ENCODE assay signal across 4 cellular contexts in genomic region chr21:31251686-31252085, GRCh38.
"Had no signal": no experiment of that assay in that cellular context is flagged by ENCODE, and none has a peak within 500 bp of the region (broad histone marks: within the 10 kb centered on the region; RNA-seq: fewer than 3 reads in every experiment).

No MANE protein-coding gene starts in this region.

- H3K4me3 Mint-ChIP-seq: GM23338, H9 had no signal

- H3K4me3 ChIP-seq: GM23338 had no signal

- H3K9me3 Mint-ChIP-seq: GM23338, H9 had no signal

- H2AFZ ChIP-seq: GM23338 had no signal

- H3K27ac Mint-ChIP-seq: GM23338, H9 had no signal

- DNase-seq: H9, HCEC 1CT, IMR-90 had no signal
